ENCODE assay signal across 27 cellular contexts in genomic region chr1:229553621-229554120, GRCh38.
DNase-seq lines count a peak whose midpoint lies in the region; ATAC-seq and TF ChIP-seq lines count a peak whose summit lies in the region.
"Had no signal": no experiment of that assay in that cellular context is flagged by ENCODE, and none has a peak within 500 bp of the region (broad histone marks: within the 10 kb centered on the region; RNA-seq: fewer than 3 reads in every experiment).

No MANE protein-coding gene starts in this region.

- no peaks in the 10 kb centered on the region for H3K9me3 Mint-ChIP-seq in activated naive CD8-positive, alpha-beta T cell (ENCODE audit: low read depth)
- H3K9me3 Mint-ChIP-seq in activated naive CD8-positive, alpha-beta T cell treated with anti-CD3 and anti-CD28 coated beads, Interleukin-2, amount 50 U/mL, for 24 hours: no peaks in the 10 kb centered on the region
- H3K9me3 Mint-ChIP-seq: activated naive CD4-positive, alpha-beta T cell treated with anti-CD3 and anti-CD28 coated beads, Interleukin-2, amount 10 ng/mL, durations not matched to agents 7 days and 5 days; activated T-cell treated with anti-CD3 and anti-CD28 coated beads, Interleukin-2, amount 50 U/mL, for 4 hours; neural progenitor cell; T-helper 1 cell treated with Interleukin-12 subunit alpha and Interleukin-12 subunit beta and Interleukin-4 antibody, amounts not matched to agents 30 μg/mL and 1 μg/mL, for 36 hours had no signal

- H3K27me3 Mint-ChIP-seq in activated naive CD8-positive, alpha-beta T cell: no peaks in the 10 kb centered on the region
- no peaks in the 10 kb centered on the region for H3K27me3 Mint-ChIP-seq in activated naive CD8-positive, alpha-beta T cell treated with anti-CD3 and anti-CD28 coated beads, Interleukin-2, amount 50 U/mL, for 24 hours
- H3K27me3 Mint-ChIP-seq: activated CD4-positive, alpha-beta T cell treated with anti-CD3 and anti-CD28 coated beads for 36 hours; activated naive CD4-positive, alpha-beta T cell treated with anti-CD3 and anti-CD28 coated beads, Interleukin-2, amount 10 ng/mL, durations not matched to agents 7 days and 5 days had no signal

- H3K4me3 ChIP-seq in fibroblast of mammary gland (ENCODE audit: control insufficient read depth, low read depth, low read length): no peak overlapping the region
- H3K4me3 ChIP-seq: neural progenitor cell, Peyer's patch, prostate gland, sigmoid colon, SJSA1 had no signal

- H3K4me3 Mint-ChIP-seq in activated naive CD8-positive, alpha-beta T cell: no peak overlapping the region
- no peak overlapping the region for H3K4me3 Mint-ChIP-seq in activated naive CD8-positive, alpha-beta T cell treated with anti-CD3 and anti-CD28 coated beads, Interleukin-2, amount 50 U/mL, for 24 hours
- H3K4me3 Mint-ChIP-seq: activated CD4-positive, alpha-beta T cell treated with anti-CD3 and anti-CD28 coated beads for 36 hours; activated naive CD4-positive, alpha-beta T cell treated with anti-CD3 and anti-CD28 coated beads, Interleukin-2, amount 10 ng/mL, durations not matched to agents 7 days and 5 days; activated T-cell treated with anti-CD3 and anti-CD28 coated beads, Interleukin-2, amount 50 U/mL, for 4 hours; neural progenitor cell; T-helper 1 cell treated with Interleukin-12 subunit alpha and Interleukin-12 subunit beta and Interleukin-4 antibody, amounts not matched to agents 30 μg/mL and 1 μg/mL, for 36 hours had no signal

- H3K27ac Mint-ChIP-seq in activated naive CD8-positive, alpha-beta T cell: peak overlapping the region; percentile 35
- no peak overlapping the region for H3K27ac Mint-ChIP-seq in activated naive CD8-positive, alpha-beta T cell treated with anti-CD3 and anti-CD28 coated beads, Interleukin-2, amount 50 U/mL, for 24 hours
- H3K27ac Mint-ChIP-seq: activated CD4-positive, alpha-beta T cell treated with anti-CD3 and anti-CD28 coated beads for 36 hours; neural progenitor cell; T-helper 1 cell treated with Interleukin-12 subunit alpha and Interleukin-12 subunit beta and Interleukin-4 antibody, amounts not matched to agents 30 μg/mL and 1 μg/mL, for 36 hours had no signal

- no peak for DNase-seq in activated naive CD8-positive, alpha-beta T cell treated with anti-CD3 and anti-CD28 coated beads, Interleukin-2, amount 50 U/mL, for 24 hours
- DNase-seq in SKM-1 (lab: John Stamatoyannopoulos, UW; ENCODE audit: unreplicated experiment): peak; percentile 30
- peak; percentile 23 for DNase-seq in fibroblast of mammary gland (ENCODE audit: low read depth)
- DNase-seq in NCI-H128 (lab: John Stamatoyannopoulos, UW; ENCODE audit: unreplicated experiment): no peak
- no peak for DNase-seq in NCI-H1694 treated with DMSO at 0.1 percent for 48 hours (lab: John Stamatoyannopoulos, UW)
- DNase-seq: activated CD4-positive, alpha-beta T cell treated with anti-CD3 and anti-CD28 coated beads for 36 hours; activated CD8-positive, alpha-beta memory T cell treated with anti-CD3 and anti-CD28 coated beads for 24 hours; activated naive CD4-positive, alpha-beta T cell treated with anti-CD3 and anti-CD28 coated beads, Interleukin-2, amount 10 ng/mL, durations not matched to agents 7 days and 5 days; activated T-cell treated with anti-CD3 and anti-CD28 coated beads, Interleukin-2, amount 50 U/mL, for 4 hours; central memory CD4-positive, alpha-beta T cell; GDM1; H7; head of caudate nucleus; NCI-H146; NCI-H524; NK-92 treated with Interleukin-12 subunit alpha and Interleukin-12 subunit beta, amount 100 ng/mL, for 24 hours; Peyer's patch; sigmoid colon; stimulated activated CD4-positive, alpha-beta T cell treated with anti-CD3 and anti-CD28 coated beads, Interleukin-15, amount 100 ng/mL, for 24 hours; trophoblast cell had no signal

- no peak for TF ChIP-seq CTCF in fibroblast of mammary gland (conservative IDR thresholded peaks at IDR 0.05; ENCODE audit: control insufficient read depth, insufficient read depth, low read depth, low read length)

- no peak for ATAC-seq in activated naive CD8-positive, alpha-beta T cell treated with anti-CD3 and anti-CD28 coated beads, Interleukin-2, amount 50 U/mL, for 24 hours
- ATAC-seq in GM21619 (IDR thresholded peaks at IDR 0.05; ENCODE audit: unreplicated experiment): no peak
- ATAC-seq in HG02840 (IDR thresholded peaks at IDR 0.05; ENCODE audit: low FRiP score, unreplicated experiment): no peak
- ATAC-seq: activated CD4-positive, alpha-beta T cell treated with anti-CD3 and anti-CD28 coated beads for 36 hours; activated T-cell treated with anti-CD3 and anti-CD28 coated beads, Interleukin-2, amount 50 U/mL, for 4 hours had no signal

- H3K36me3 Mint-ChIP-seq in activated naive CD8-positive, alpha-beta T cell: no peaks in the 10 kb centered on the region
- H3K36me3 Mint-ChIP-seq in activated naive CD8-positive, alpha-beta T cell treated with anti-CD3 and anti-CD28 coated beads, Interleukin-2, amount 50 U/mL, for 24 hours (ENCODE audit: low read depth): peaks cover 13% of the 10 kb centered on the region

- peaks cover 39% of the 10 kb centered on the region for H3K4me1 Mint-ChIP-seq in activated naive CD8-positive, alpha-beta T cell (ENCODE audit: low read depth)
- peaks cover 38% of the 10 kb centered on the region for H3K4me1 Mint-ChIP-seq in activated naive CD8-positive, alpha-beta T cell treated with anti-CD3 and anti-CD28 coated beads, Interleukin-2, amount 50 U/mL, for 24 hours

Comparison
In these comparisons a context has a peak if more than half of its experiments do, and no peak if none do; other contexts are left out.
1. DNase-seq: peak in SKM-1 (single experiment) and fibroblast of mammary gland (single experiment); none in activated naive CD8-positive, alpha-beta T cell treated with anti-CD3 and anti-CD28 coated beads, Interleukin-2, amount 50 U/mL, for 24 hours (single experiment), NCI-H128 (single experiment) and NCI-H1694 treated with DMSO at 0.1 percent for 48 hours (single experiment).